11 cellular contexts compared by ENCODE assay signal in the genomic region with DNA sequence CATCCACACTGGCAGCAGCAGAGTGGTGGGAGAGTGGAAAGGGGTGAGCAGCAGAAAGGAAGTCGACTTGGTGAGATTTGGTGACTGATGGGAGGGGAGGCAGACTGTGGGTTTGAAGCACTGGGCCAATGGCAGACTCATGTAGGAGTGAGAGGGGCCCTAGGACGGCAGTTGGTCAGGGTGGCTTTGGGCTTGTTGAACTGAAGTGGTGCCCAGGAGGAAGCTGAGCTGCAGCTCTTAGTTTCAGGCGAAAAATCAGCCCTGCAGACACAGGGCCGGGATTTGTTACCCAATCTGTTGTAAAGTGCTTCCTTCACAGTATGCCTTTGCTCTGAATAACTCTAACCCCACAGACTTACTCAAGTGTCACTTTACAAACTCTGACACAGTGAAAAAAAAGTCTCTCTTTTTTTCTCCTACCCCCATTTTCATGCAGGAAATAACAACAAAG.
DNase-seq lines count a peak whose midpoint lies in the region; ATAC-seq and TF ChIP-seq lines count a peak whose summit lies in the region.
"Had no signal": no experiment of that assay in that cellular context is flagged by ENCODE, and none has a peak within 500 bp of the region (broad histone marks: within the 10 kb centered on the region; RNA-seq: fewer than 3 reads in every experiment).

No MANE protein-coding gene starts in this region.

- peak; percentile 69 to 78 for ATAC-seq in lower lobe of right lung
- peak; percentile 45 to 55 for ATAC-seq in upper lobe of left lung (ENCODE audit: low FRiP score in 2 of 2)
- ATAC-seq in HG03520 (IDR thresholded peaks at IDR 0.05; ENCODE audit: unreplicated experiment) = no peak
- ATAC-seq in GM21786 (IDR thresholded peaks at IDR 0.05; ENCODE audit: unreplicated experiment) = no peak
- ATAC-seq: gastrocnemius medialis had no signal

- TF ChIP-seq CTCF in HFFc6 (IDR thresholded peaks at IDR 0.05) (no peak), lower lobe of right lung (IDR thresholded peaks at IDR 0.05) (no peak), upper lobe of left lung (IDR thresholded peaks at IDR 0.05) (no peak)

- TF ChIP-seq POLR2A in upper lobe of left lung (IDR thresholded peaks at IDR 0.05) = no peak

- intact Hi-C loops in lower lobe of right lung (cut with DNase I) = no loop called here

- H3K36me3 Mint-ChIP-seq in HFFc6 (ENCODE audit: low read depth) = no peaks in the 10 kb centered on the region

- TF ChIP-seq EP300 in upper lobe of left lung (IDR thresholded peaks at IDR 0.05) = no peak

- WGBS in upper lobe of left lung, 2 donors = 40 to 66% methylated on average over 4 of the region's 4 CpGs

- no peak overlapping the region for H3K4me3 ChIP-seq in lower lobe of right lung
- H3K4me3 ChIP-seq in upper lobe of left lung = no peak overlapping the region
- H3K4me3 ChIP-seq: gastrocnemius medialis, K562 had no signal

- H3K27ac ChIP-seq in lower lobe of right lung (peak overlapping the region; percentile 26), upper lobe of left lung (peak overlapping the region in 3 of 4 donors; percentile 0 to 60 (median 38))
- H3K27ac ChIP-seq: gastrocnemius medialis had no signal

- H3K4me1 Mint-ChIP-seq in HFFc6 (ENCODE audit: low read depth) = peaks cover 60% of the 10 kb centered on the region

- H3K4me3 Mint-ChIP-seq in HFFc6 = peak overlapping the region; percentile 78

- DNase-seq in HFFc6 (peak; percentile 52), SIG-M5 treated with dmso at 0.1 percent for 504 hours (lab: John Stamatoyannopoulos, UW; ENCODE audit: unreplicated experiment) (peak; percentile 82), lower lobe of right lung (no peak), upper lobe of left lung (peak in 1 of 2 donors; percentile 60), NCI-H1105 treated with DMSO at 0.1 percent for 48 hours (lab: John Stamatoyannopoulos, UW) (no peak)
- DNase-seq: cerebellar nuclear complex, gastrocnemius medialis, NCI-H446 had no signal

- H3K4me1 ChIP-seq in lower lobe of right lung = peaks cover 25% of the 10 kb centered on the region
- H3K4me1 ChIP-seq in upper lobe of left lung = peaks cover 7 to 30% (median 27%) of the 10 kb centered on the region in 4 donors
- H3K4me1 ChIP-seq: gastrocnemius medialis had no signal

- H3K9me3 ChIP-seq in lower lobe of right lung = no peaks in the 10 kb centered on the region
- H3K9me3 ChIP-seq in upper lobe of left lung = no peaks in the 10 kb centered on the region
- H3K9me3 ChIP-seq: gastrocnemius medialis had no signal

- H3K27me3 ChIP-seq in lower lobe of right lung (ENCODE audit: low read depth) = no peaks in the 10 kb centered on the region
- H3K27me3 ChIP-seq in upper lobe of left lung = no peaks in the 10 kb centered on the region
- H3K27me3 ChIP-seq: gastrocnemius medialis had no signal

- peak overlapping the region; percentile 84 for H3K27ac Mint-ChIP-seq in HFFc6

- H3K27me3 Mint-ChIP-seq in HFFc6 (ENCODE audit: insufficient read depth) = peaks cover 2% of the 10 kb centered on the region; the same call in 1 of the 2 replicates

- no peaks in the 10 kb centered on the region for H3K9me3 Mint-ChIP-seq in HFFc6

- H3K36me3 ChIP-seq in lower lobe of right lung (no peaks in the 10 kb centered on the region), upper lobe of left lung (no peaks in the 10 kb centered on the region)
- H3K36me3 ChIP-seq: gastrocnemius medialis had no signal

Comparison
In these comparisons a context has a peak if more than half of its experiments do, and no peak if none do; other contexts are left out.
1. DNase-seq: peak in HFFc6 (single experiment) and SIG-M5 treated with dmso at 0.1 percent for 504 hours (single experiment); none in lower lobe of right lung (single experiment) and NCI-H1105 treated with DMSO at 0.1 percent for 48 hours (single experiment).
2. ATAC-seq: peak in lower lobe of right lung (2 of 2) and upper lobe of left lung (2 of 2); none in HG03520 (single experiment) and GM21786 (single experiment).